ENCODE assay signal across 16 cellular contexts in the genomic region with DNA sequence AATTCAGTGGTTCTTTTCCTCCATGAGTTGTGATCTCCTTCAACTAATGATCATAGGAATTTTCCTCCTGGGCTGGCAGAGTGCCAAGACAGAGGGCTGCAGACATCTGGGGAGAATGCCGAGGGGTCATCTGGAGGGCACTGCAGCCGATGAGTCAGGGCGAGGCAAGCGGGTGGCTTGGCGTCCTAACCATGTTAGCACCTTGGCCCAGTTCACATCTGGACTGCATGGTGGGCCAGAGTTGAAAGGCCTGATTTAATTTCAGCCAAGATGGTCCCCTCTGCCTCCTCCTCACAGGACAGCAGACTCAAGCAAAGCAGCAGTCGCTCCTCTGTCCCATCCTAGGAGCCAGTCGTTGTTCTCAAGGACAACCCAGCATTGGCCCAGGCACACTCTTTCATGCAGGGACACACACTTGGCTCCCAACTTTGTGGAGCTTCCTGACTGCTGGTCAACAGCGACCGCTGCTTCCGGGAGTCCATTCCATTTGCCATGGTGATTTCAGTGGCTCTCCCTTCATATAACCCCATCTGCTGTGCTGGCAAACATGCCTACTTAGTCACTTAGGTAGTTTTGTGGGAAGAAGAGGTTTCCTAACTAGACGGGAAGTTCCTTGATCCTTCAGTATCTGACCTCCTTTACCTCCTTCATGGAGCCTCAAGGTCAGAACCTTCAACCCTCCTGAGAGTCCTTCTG.
DNase-seq lines count a peak whose midpoint lies in the region; ATAC-seq, FAIRE-seq and TF ChIP-seq lines count a peak whose summit lies in the region.
"Had no signal": no experiment of that assay in that cellular context is flagged by ENCODE, and none has a peak within 500 bp of the region (broad histone marks: within the 10 kb centered on the region; RNA-seq: fewer than 3 reads in every experiment).

No MANE protein-coding gene starts in this region.

- H3K27ac ChIP-seq in psoas muscle (no peak overlapping the region), prostate gland (no peak overlapping the region)
- H3K27ac ChIP-seq: thoracic aorta had no signal

- H3K9me3 ChIP-seq in psoas muscle, result no peaks in the 10 kb centered on the region
- H3K9me3 ChIP-seq in prostate gland, result no peaks in the 10 kb centered on the region
- H3K9me3 ChIP-seq: thoracic aorta had no signal

- no peak for FAIRE-seq in RCC 7860 (lab: Jason Lieb, UNC)
- FAIRE-seq: A204.1, G401.6, TTC549 had no signal

- no peak for TF ChIP-seq POLR2A in prostate gland (IDR thresholded peaks at IDR 0.05)

- TF ChIP-seq CTCF in cardiac fibroblast (IDR thresholded peaks at IDR 0.05; ENCODE audit: low read depth, low read length) (no peak), psoas muscle (IDR thresholded peaks at IDR 0.05) (no peak), prostate gland (IDR thresholded peaks at IDR 0.05) (no peak)

- 18 to 33% (median 23%) methylated on average over 11 of the region's 11 CpGs for WGBS in psoas muscle, 3 donors
- WGBS in prostate gland, result 59% methylated on average over 11 of the region's 11 CpGs

- peaks cover 0 to 4% (median 0%) of the 10 kb centered on the region in 3 donors for H3K27me3 ChIP-seq in psoas muscle (ENCODE audit: insufficient read depth in 3 of 3, low read length in 2 of 3)
- H3K27me3 ChIP-seq in prostate gland (replicated peaks; ENCODE audit: insufficient read depth), result no peaks in the 10 kb centered on the region

- no peak overlapping the region for H3K4me3 ChIP-seq in cardiac fibroblast (replicated peaks in 1 of 2; ENCODE audit: low read depth in 2 of 2, low read length in 2 of 2)
- no peak overlapping the region for H3K4me3 ChIP-seq in psoas muscle
- no peak overlapping the region for H3K4me3 ChIP-seq in prostate gland
- H3K4me3 ChIP-seq: thoracic aorta had no signal

- no peak for ATAC-seq in psoas muscle
- ATAC-seq: naive thymus-derived CD4-positive, alpha-beta T cell had no signal

- intact Hi-C loops in psoas muscle (cut with DNase I) (no loop called here), prostate gland (cut with DNase I) (no loop called here)

- H3K36me3 ChIP-seq in psoas muscle (ENCODE audit: insufficient read depth in 1 of 2, low read depth in 1 of 2) (no peaks in the 10 kb centered on the region), prostate gland (no peaks in the 10 kb centered on the region)
- H3K36me3 ChIP-seq: thoracic aorta had no signal

- H3K4me1 ChIP-seq in psoas muscle (no peaks in the 10 kb centered on the region), prostate gland (replicated peaks) (no peaks in the 10 kb centered on the region)

- DNase-seq in NCI-H2171 treated with DMSO at 0.1 percent for 48 hours (lab: John Stamatoyannopoulos, UW) (peak; percentile 55), NCI-H2171 (lab: John Stamatoyannopoulos, UW) (no peak), RCC 7860 (ENCODE audit: low spot score) (peak; percentile 68), cardiac fibroblast (ENCODE audit: low read depth in 2 of 2) (peak; percentile 75 to 87), psoas muscle (peak; percentile 13 to 54), putamen (ENCODE audit: low spot score) (no peak), GM19238 (ENCODE audit: insufficient read length, low spot score) (no peak), prostate gland (ENCODE audit: low spot score) (no peak)
- DNase-seq: anterior cingulate cortex; immature natural killer cell; naive thymus-derived CD4-positive, alpha-beta T cell; NCI-H187 had no signal

Comparison
In these comparisons a context has a peak if more than half of its experiments do, and no peak if none do; other contexts are left out.
1. DNase-seq: peak in NCI-H2171 treated with DMSO at 0.1 percent for 48 hours (single experiment), RCC 7860 (single experiment), cardiac fibroblast (2 of 2) and psoas muscle (2 of 2); none in NCI-H2171 (single experiment), putamen (single experiment), GM19238 (single experiment) and prostate gland (single experiment).